Comparison of ENCODE assay signal across 15 cellular contexts in genomic region chr1:151444791-151445177, GRCh38. TPM values are rescaled to one million over a fixed set of nuclear protein-coding genes. Genes with fewer than 3 reads are reported as not detected.
DNase-seq lines count a peak whose midpoint lies in the region; ATAC-seq and TF ChIP-seq lines count a peak whose summit lies in the region.
"Had no signal": no experiment of that assay in that cellular context is flagged by ENCODE, and none has a peak within 500 bp of the region (broad histone marks: within the 10 kb centered on the region; RNA-seq: fewer than 3 reads in every experiment).

No MANE protein-coding gene starts in this region.

- H4K20me1 ChIP-seq in BLaER1 treated with 17β-estradiol and CSF1 and Interleukin-3, amounts not matched to agents 10 nM and 100 nM, result peaks cover 76 to 100% (median 96%) of the 10 kb centered on the region in 11 experiments

- DNase-seq in activated naive CD8-positive, alpha-beta T cell treated with anti-CD3 and anti-CD28 coated beads for 36 hours, result no peak
- DNase-seq in NCI-H2107 treated with DMSO at 0.1 percent for 48 hours (lab: John Stamatoyannopoulos, UW; ENCODE audit: unreplicated experiment) (no peak), brain microvascular endothelial cell (no peak)
- DNase-seq: activated CD4-positive, alpha-beta memory T cell treated with anti-CD3 and anti-CD28 coated beads for 36 hours; activated naive CD4-positive, alpha-beta T cell treated with anti-CD3 and anti-CD28 coated beads, Interleukin-2, amount 50 U/mL, for 16 hours; MV-4-11; OCI-M1; stimulated activated CD4-positive, alpha-beta T cell treated with anti-CD3 and anti-CD28 coated beads, Interleukin-4, amount 100 ng/mL, for 24 hours; stimulated activated naive CD8-positive, alpha-beta T cell treated with anti-CD3 and anti-CD28 coated beads, Interleukin-15, Interleukin-2, amounts not matched to agents 100 U/mL and 50 U/mL, for 24 hours had no signal

- peak overlapping the region in 9 of 11 experiments; percentile 8 to 49 (median 28); a peak in 10 of 22 replicates for H3K27ac ChIP-seq in BLaER1 treated with 17β-estradiol and CSF1 and Interleukin-3, amounts not matched to agents 10 nM and 100 nM
- no peak overlapping the region for H3K27ac ChIP-seq in brain microvascular endothelial cell
- H3K27ac ChIP-seq: coronary artery had no signal

- H3K9me3 Mint-ChIP-seq in IgD-negative memory B cell (no peaks in the 10 kb centered on the region), nephron (no peaks in the 10 kb centered on the region)
- no peaks in the 10 kb centered on the region for H3K9me3 Mint-ChIP-seq in activated naive CD8-positive, alpha-beta T cell treated with anti-CD3 and anti-CD28 coated beads for 36 hours
- H3K9me3 Mint-ChIP-seq: activated CD4-positive, alpha-beta memory T cell treated with anti-CD3 and anti-CD28 coated beads for 36 hours had no signal

- H3K4me2 ChIP-seq in BLaER1 treated with 17β-estradiol and CSF1 and Interleukin-3, amounts not matched to agents 10 nM and 100 nM, result peak overlapping the region; percentile 44 to 65 (median 47)

- H3K27me3 ChIP-seq in BLaER1 treated with 17β-estradiol and CSF1 and Interleukin-3, amounts not matched to agents 10 nM and 100 nM, result no peaks in the 10 kb centered on the region
- H3K27me3 ChIP-seq in brain microvascular endothelial cell (replicated peaks), result no peaks in the 10 kb centered on the region

- peak overlapping the region in 8 of 11 experiments; percentile 11 to 55 (median 36); a peak in 7 of 22 replicates for H3K9ac ChIP-seq in BLaER1 treated with 17β-estradiol and CSF1 and Interleukin-3, amounts not matched to agents 10 nM and 100 nM

- H3K4me3 ChIP-seq in BLaER1 treated with 17β-estradiol and CSF1 and Interleukin-3, amounts not matched to agents 10 nM and 100 nM, result no peak overlapping the region
- no peak overlapping the region for H3K4me3 ChIP-seq in brain microvascular endothelial cell (ENCODE audit: low read depth, low read length)
- H3K4me3 ChIP-seq: coronary artery had no signal

- peaks cover 20 to 44% (median 32%) of the 10 kb centered on the region in 10 experiments for H3K4me1 ChIP-seq in BLaER1 treated with 17β-estradiol and CSF1 and Interleukin-3, amounts not matched to agents 10 nM and 100 nM

- H3K4me1 Mint-ChIP-seq in IgD-negative memory B cell (peaks cover 40 to 47% (median 41%) of the 10 kb centered on the region in 3 donors), nephron (peaks cover 9% of the 10 kb centered on the region)
- H3K4me1 Mint-ChIP-seq in activated naive CD8-positive, alpha-beta T cell treated with anti-CD3 and anti-CD28 coated beads for 36 hours, result peaks cover 45% of the 10 kb centered on the region

- peaks cover 0 to 4% (median 0%) of the 10 kb centered on the region in 11 experiments; a peak in 1 of 22 replicates for H3K9me3 ChIP-seq in BLaER1 treated with 17β-estradiol and CSF1 and Interleukin-3, amounts not matched to agents 10 nM and 100 nM (replicated peaks in 1 of 11)

- H3K4me3 Mint-ChIP-seq in IgD-negative memory B cell (no peak overlapping the region), nephron (no peak overlapping the region)
- no peak overlapping the region for H3K4me3 Mint-ChIP-seq in activated naive CD8-positive, alpha-beta T cell treated with anti-CD3 and anti-CD28 coated beads for 36 hours
- H3K4me3 Mint-ChIP-seq: activated CD4-positive, alpha-beta memory T cell treated with anti-CD3 and anti-CD28 coated beads for 36 hours had no signal

- TF ChIP-seq CTCF in nephron (IDR thresholded peaks at IDR 0.05; ENCODE audit: unreplicated experiment in 3 of 3) (no peak), brain microvascular endothelial cell (IDR thresholded peaks at IDR 0.05; ENCODE audit: low read depth, low read length, missing control alignments) (no peak)

- H3K36me3 Mint-ChIP-seq in IgD-negative memory B cell (peaks cover 5% of the 10 kb centered on the region), nephron (ENCODE audit: low read depth) (peaks cover 36% of the 10 kb centered on the region)
- H3K36me3 Mint-ChIP-seq in activated naive CD8-positive, alpha-beta T cell treated with anti-CD3 and anti-CD28 coated beads for 36 hours, result peaks cover 3% of the 10 kb centered on the region

- peaks cover 30 to 64% (median 51%) of the 10 kb centered on the region in 11 experiments for H3K36me3 ChIP-seq in BLaER1 treated with 17β-estradiol and CSF1 and Interleukin-3, amounts not matched to agents 10 nM and 100 nM
- no peaks in the 10 kb centered on the region for H3K36me3 ChIP-seq in brain microvascular endothelial cell (replicated peaks)

- ATAC-seq in HG03135 (IDR thresholded peaks at IDR 0.05; ENCODE audit: unreplicated experiment), result no peak
- no peak for ATAC-seq in HG02884 (IDR thresholded peaks at IDR 0.05; ENCODE audit: unreplicated experiment)
- ATAC-seq: stimulated activated naive CD8-positive, alpha-beta T cell treated with anti-CD3 and anti-CD28 coated beads, Interleukin-15, Interleukin-2, amounts not matched to agents 100 U/mL and 50 U/mL, for 24 hours had no signal

- H3K27ac Mint-ChIP-seq in IgD-negative memory B cell (peak overlapping the region in 2 of 3 donors; percentile 51 to 74), nephron (peak overlapping the region in 2 of 3 experiments; percentile 17 to 18)
- H3K27ac Mint-ChIP-seq in activated naive CD8-positive, alpha-beta T cell treated with anti-CD3 and anti-CD28 coated beads for 36 hours, result peak overlapping the region; percentile 35
- H3K27ac Mint-ChIP-seq: activated CD4-positive, alpha-beta memory T cell treated with anti-CD3 and anti-CD28 coated beads for 36 hours had no signal

- H3K27me3 Mint-ChIP-seq in IgD-negative memory B cell, result no peaks in the 10 kb centered on the region
- H3K27me3 Mint-ChIP-seq in activated naive CD8-positive, alpha-beta T cell treated with anti-CD3 and anti-CD28 coated beads for 36 hours, result no peaks in the 10 kb centered on the region
- H3K27me3 Mint-ChIP-seq in nephron (ENCODE audit: low read depth), result no peaks in the 10 kb centered on the region
- H3K27me3 Mint-ChIP-seq: activated CD4-positive, alpha-beta memory T cell treated with anti-CD3 and anti-CD28 coated beads for 36 hours had no signal

- in situ Hi-C loops in brain microvascular endothelial cell (cut with HindIII; ENCODE audit: low pct_ligation_motif_present, low sequenced_read_pairs), result no loop called here

RNA-seq across cellular contexts. Expression of gene POGZ, which starts 14.5 kb away (rescaled TPM):
- polyA plus RNA-seq in IgD-negative memory B cell, result 9.4 TPM
- 10 to 100 TPM; 52.1 to 63.1 TPM for total RNA-seq in activated naive CD8-positive, alpha-beta T cell treated with anti-CD3 and anti-CD28 coated beads for 36 hours

RNA-seq across cellular contexts. Expression of gene PSMB4, which starts 45.4 kb away (rescaled TPM):
- 69.1 TPM for polyA plus RNA-seq in IgD-negative memory B cell
- total RNA-seq in activated naive CD8-positive, alpha-beta T cell treated with anti-CD3 and anti-CD28 coated beads for 36 hours, result 100 to 1,000 TPM; 413 to 425 TPM
